Comparison of ENCODE assay signal across 17 cellular contexts in the genomic region with DNA sequence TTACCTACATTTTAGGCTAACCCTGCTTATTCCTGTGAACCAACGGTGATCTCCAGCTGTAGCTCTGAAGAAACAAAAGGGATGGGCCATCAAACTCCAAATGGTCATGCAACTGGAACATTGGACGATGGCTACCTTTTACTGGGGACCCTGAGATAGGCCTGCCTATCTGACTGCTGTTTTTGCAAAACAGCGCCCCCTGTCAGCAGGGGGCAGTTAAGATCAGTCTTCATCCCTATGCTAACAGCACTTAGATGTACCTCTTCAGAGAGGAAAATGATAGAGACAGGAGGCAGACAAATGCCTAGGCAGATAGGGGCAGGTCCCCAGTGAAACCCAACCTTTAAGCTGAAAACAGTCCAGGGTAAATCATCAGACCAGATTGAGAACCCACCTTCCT.
DNase-seq lines count a peak whose midpoint lies in the region; ATAC-seq and TF ChIP-seq lines count a peak whose summit lies in the region.
"Had no signal": no experiment of that assay in that cellular context is flagged by ENCODE, and none has a peak within 500 bp of the region (broad histone marks: within the 10 kb centered on the region; RNA-seq: fewer than 3 reads in every experiment).

No MANE protein-coding gene starts in this region.

- H3K4me3 ChIP-seq in GM06990 (replicated peaks; ENCODE audit: low read depth, low read length): no peak overlapping the region
- H3K4me3 ChIP-seq in HCT116 (replicated peaks in 1 of 2; ENCODE audit: low read depth in 1 of 2, low read length in 2 of 2): no peak overlapping the region
- H3K4me3 ChIP-seq in brain microvascular endothelial cell (ENCODE audit: low read depth, low read length): no peak overlapping the region
- H3K4me3 ChIP-seq in CD8-positive, alpha-beta memory T cell (ENCODE audit: low read length): no peak overlapping the region
- H3K4me3 ChIP-seq: BLaER1 treated with 17β-estradiol and CSF1 and Interleukin-3, amounts not matched to agents 10 nM and 100 nM; gastroesophageal sphincter had no signal

- H3K79me2 ChIP-seq in HCT116 (ENCODE audit: insufficient read depth, low read length): no peaks in the 10 kb centered on the region

- no peaks in the 10 kb centered on the region for H3K27me3 ChIP-seq in GM06990 (replicated peaks; ENCODE audit: control insufficient read depth, insufficient read depth, low read length)
- H3K27me3 ChIP-seq in HCT116 (ENCODE audit: insufficient read depth, low read length): no peaks in the 10 kb centered on the region
- no peaks in the 10 kb centered on the region for H3K27me3 ChIP-seq in brain microvascular endothelial cell (replicated peaks)
- H3K27me3 ChIP-seq in CD8-positive, alpha-beta memory T cell (ENCODE audit: insufficient read depth, low read length, poor library complexity, severe bottlenecking): no peaks in the 10 kb centered on the region
- H3K27me3 ChIP-seq: BLaER1 treated with 17β-estradiol and CSF1 and Interleukin-3, amounts not matched to agents 10 nM and 100 nM; gastroesophageal sphincter had no signal

- H3K4me2 ChIP-seq in HCT116 (ENCODE audit: low read length): no peak overlapping the region

- DNase-seq in GM06990 (ENCODE audit: extremely low read depth, insufficient read length) (no peak), HCT116 (ENCODE audit: low read depth, low spot score) (no peak), NCI-H69 (lab: John Stamatoyannopoulos, UW) (peak; percentile 25), brain microvascular endothelial cell (no peak), NCI-H1694 treated with DMSO at 0.1 percent for 48 hours (lab: John Stamatoyannopoulos, UW) (no peak), NOMO-1 treated with dmso at 0.1 percent for 144 hours (lab: John Stamatoyannopoulos, UW; ENCODE audit: unreplicated experiment) (no peak), retina (no peak)
- no peak for DNase-seq in CD8-positive, alpha-beta memory T cell
- DNase-seq: activated CD8-positive, alpha-beta T cell treated with anti-CD3 and anti-CD28 coated beads for 36 hours; islet precursor cell; NCI-H526 treated with DMSO at 0.1 percent for 48 hours; SIG-M5 had no signal

- H3K27ac ChIP-seq in HCT116 (ENCODE audit: low read depth, low read length): no peak overlapping the region
- H3K27ac ChIP-seq in brain microvascular endothelial cell: no peak overlapping the region
- no peak overlapping the region for H3K27ac ChIP-seq in CD8-positive, alpha-beta memory T cell (ENCODE audit: low read depth, low read length)
- H3K27ac ChIP-seq: BLaER1 treated with 17β-estradiol and CSF1 and Interleukin-3, amounts not matched to agents 10 nM and 100 nM; gastroesophageal sphincter had no signal

- BruUV-seq in HCT116 (replicated peaks; lab: Mats Ljungman, UMichigan): no TSS peak

- H3K36me3 ChIP-seq in GM06990 (ENCODE audit: control insufficient read depth, insufficient read depth, low read length): no peaks in the 10 kb centered on the region
- no peaks in the 10 kb centered on the region for H3K36me3 ChIP-seq in HCT116 (ENCODE audit: control insufficient read depth in 1 of 2, insufficient read depth in 2 of 2, low read length in 2 of 2)
- no peaks in the 10 kb centered on the region for H3K36me3 ChIP-seq in brain microvascular endothelial cell (replicated peaks)
- no peaks in the 10 kb centered on the region for H3K36me3 ChIP-seq in CD8-positive, alpha-beta memory T cell (ENCODE audit: insufficient read depth, low read length)
- H3K36me3 ChIP-seq: BLaER1 treated with 17β-estradiol and CSF1 and Interleukin-3, amounts not matched to agents 10 nM and 100 nM; gastroesophageal sphincter had no signal

- ATAC-seq in HCT116: no peak
- ATAC-seq: activated CD8-positive, alpha-beta T cell treated with anti-CD3 and anti-CD28 coated beads for 36 hours; gastroesophageal sphincter had no signal

- H2AFZ ChIP-seq in HCT116 (ENCODE audit: low read depth, low read length, poor library complexity, severe bottlenecking): no peak overlapping the region

- no peaks in the 10 kb centered on the region for H3K36me3 Mint-ChIP-seq in CD8-positive, alpha-beta memory T cell
- H3K36me3 Mint-ChIP-seq: IgD-negative memory B cell, memory B cell had no signal

- POLR2A ChIA-PET in HCT116 (lab: Charles Lee): no interaction called here
- POLR2A ChIA-PET in CD8-positive, alpha-beta memory T cell (lab: Charles Lee): no interaction called here

- CTCF ChIA-PET in HCT116 (lab: Charles Lee): no interaction called here
- CTCF ChIA-PET in CD8-positive, alpha-beta memory T cell (lab: Charles Lee): no interaction called here

- intact Hi-C loops in HCT116 (cut with micrococcal nuclease): no loop called here

- peaks cover 0 to 2% of the 10 kb centered on the region in 2 donors for H3K27me3 Mint-ChIP-seq in CD8-positive, alpha-beta memory T cell
- H3K27me3 Mint-ChIP-seq: activated CD8-positive, alpha-beta T cell treated with anti-CD3 and anti-CD28 coated beads for 36 hours; IgD-negative memory B cell; memory B cell had no signal

- H3K27ac Mint-ChIP-seq in CD8-positive, alpha-beta memory T cell: no peak overlapping the region
- H3K27ac Mint-ChIP-seq: activated CD8-positive, alpha-beta T cell treated with anti-CD3 and anti-CD28 coated beads for 36 hours; IgD-negative memory B cell; memory B cell; nephron had no signal

- peaks cover 8 to 29% (median 15%) of the 10 kb centered on the region in 5 donors for H3K9me3 Mint-ChIP-seq in CD8-positive, alpha-beta memory T cell

- peak; percentile 42 for TF ChIP-seq CTCF in GM06990 (IDR thresholded peaks at IDR 0.05; ENCODE audit: insufficient read depth, low read length, poor library complexity, severe bottlenecking)
- peak in 2 of 3 experiments; percentile 18 to 39; a peak in 3 of 6 replicates for TF ChIP-seq CTCF in HCT116 (IDR thresholded peaks at IDR 0.05 in 2 of 3, conservative IDR thresholded peaks at IDR 0.05 in 1 of 3; ENCODE audit: borderline replicate concordance in 1 of 3, insufficient read depth in 1 of 3, low read depth in 2 of 3, low read length in 2 of 3)
- peak; percentile 11 for TF ChIP-seq CTCF in brain microvascular endothelial cell (IDR thresholded peaks at IDR 0.05; ENCODE audit: low read depth, low read length, missing control alignments)

- in situ Hi-C loops in brain microvascular endothelial cell (cut with HindIII; ENCODE audit: low pct_ligation_motif_present, low sequenced_read_pairs): no loop called here

- no peak overlapping the region for H3K4me3 Mint-ChIP-seq in CD8-positive, alpha-beta memory T cell
- H3K4me3 Mint-ChIP-seq: activated CD8-positive, alpha-beta T cell treated with anti-CD3 and anti-CD28 coated beads for 36 hours; IgD-negative memory B cell; memory B cell; nephron had no signal

- RAD21 ChIA-PET in HCT116 (lab: Charles Lee; ENCODE audit: low non-redundant PET in 1 of 2, low total read pairs in 2 of 2, uncharacterized antibody in 2 of 2, unreplicated experiment in 2 of 2): no interaction called here

- TF ChIP-seq POLR2A in HCT116 (IDR thresholded peaks at IDR 0.05; ENCODE audit: borderline replicate concordance, extremely low read depth, insufficient read depth, insufficient read length): no peak

- peaks cover 29 to 63% of the 10 kb centered on the region in 2 experiments; a peak in 2 of 4 replicates for H3K9me3 ChIP-seq in HCT116 (ENCODE audit: control insufficient read depth in 1 of 2, insufficient read depth in 1 of 2, low read depth in 1 of 2, low read length in 2 of 2)
- H3K9me3 ChIP-seq in CD8-positive, alpha-beta memory T cell (ENCODE audit: low read length): no peaks in the 10 kb centered on the region

- H3K4me1 Mint-ChIP-seq in CD8-positive, alpha-beta memory T cell: no peaks in the 10 kb centered on the region
- H3K4me1 Mint-ChIP-seq: IgD-negative memory B cell, memory B cell, nephron had no signal

- no peak for TF ChIP-seq RAD21 in HCT116 (IDR thresholded peaks at IDR 0.05; ENCODE audit: low read depth)

- no peak overlapping the region for H3K9ac ChIP-seq in HCT116 (ENCODE audit: low read length)
- H3K9ac ChIP-seq: BLaER1 treated with 17β-estradiol and CSF1 and Interleukin-3, amounts not matched to agents 10 nM and 100 nM had no signal

- H4K20me1 ChIP-seq in HCT116 (ENCODE audit: insufficient read depth): no peaks in the 10 kb centered on the region
- H4K20me1 ChIP-seq: BLaER1 treated with 17β-estradiol and CSF1 and Interleukin-3, amounts not matched to agents 10 nM and 100 nM had no signal

- H3K4me1 ChIP-seq in HCT116 (ENCODE audit: control insufficient read depth in 1 of 2, insufficient read depth in 2 of 2, low read length in 2 of 2): no peaks in the 10 kb centered on the region
- H3K4me1 ChIP-seq in CD8-positive, alpha-beta memory T cell (ENCODE audit: insufficient read depth, low read length): no peaks in the 10 kb centered on the region
- H3K4me1 ChIP-seq: gastroesophageal sphincter had no signal

- no peaks in the 10 kb centered on the region for H3K9me2 ChIP-seq in HCT116 (ENCODE audit: insufficient read depth)

TF ChIP-seq in HCT116, 20 proteins besides CTCF, POLR2A, EP300 and RAD21:
- no peak for TF ChIP-seq YY1 (IDR thresholded peaks at IDR 0.05; ENCODE audit: extremely low read depth, insufficient replicate concordance, low read depth, low read length)
- TF ChIP-seq EZH2phosphoT487 (IDR thresholded peaks at IDR 0.05; ENCODE audit: borderline replicate concordance): no peak
- TF ChIP-seq TCF7L2 (IDR thresholded peaks at IDR 0.05; ENCODE audit: borderline replicate concordance, extremely low read depth, insufficient read depth, insufficient read length): no peak
- no peak for TF ChIP-seq CBX3 (IDR thresholded peaks at IDR 0.05; ENCODE audit: low read depth)
